Comparison of ENCODE assay signal across 21 cellular contexts in genomic region chr4:184553891-184554290, GRCh38.
"Had no signal": no experiment of that assay in that cellular context is flagged by ENCODE, and none has a peak within 500 bp of the region (broad histone marks: within the 10 kb centered on the region; RNA-seq: fewer than 3 reads in every experiment).

No MANE protein-coding gene starts in this region.

- DNase-seq: activated CD4-positive, alpha-beta memory T cell treated with anti-CD3 and anti-CD28 coated beads, Interleukin-2, amount 10 ng/mL, durations not matched to agents 7 days and 5 days; activated CD4-positive, alpha-beta T cell treated with anti-CD3 and anti-CD28 coated beads, Interleukin-2, amount 50 U/mL, for 1 hour; activated CD4-positive, CD25-positive, alpha-beta regulatory T cell; activated CD8-positive, alpha-beta memory T cell treated with anti-CD3 and anti-CD28 coated beads, Interleukin-2, amount 50 U/mL, for 4 hours; activated gamma-delta T cell treated with Interleukin-2 at 50 U/mL for 16 hours; activated naive CD4-positive, alpha-beta T cell treated with anti-CD3 and anti-CD28 coated beads, Interleukin-2, amount 10 ng/mL, durations not matched to agents 7 days and 5 days; activated naive CD8-positive, alpha-beta T cell treated with anti-CD3 and anti-CD28 coated beads for 36 hours; activated T-cell treated with anti-CD3 and anti-CD28 coated beads, Interleukin-2, amount 50 U/mL, for 72 hours; brain microvascular endothelial cell; NCI-H1092; NCI-H1417 treated with DMSO at 0.1 percent for 48 hours; NCI-H1694; NCI-H2029; NCI-H345; NCI-H510A; NCI-H526 treated with DMSO at 0.1 percent for 48 hours; NCI-H82; PC-9; SHP77 treated with DMSO at 0.1 percent for 48 hours; T-helper 9 cell had no signal

- H3K4me3 ChIP-seq: cardiac muscle cell, PC-9 had no signal

- ATAC-seq: activated T-cell treated with anti-CD3 and anti-CD28 coated beads, Interleukin-2, amount 50 U/mL, for 72 hours had no signal

- H3K36me3 ChIP-seq: brain microvascular endothelial cell, cardiac muscle cell had no signal

- H3K27me3 ChIP-seq: brain microvascular endothelial cell, cardiac muscle cell had no signal

- H2AFZ ChIP-seq: PC-9 had no signal

- H3K4me2 ChIP-seq: PC-9 had no signal

- H3K27ac ChIP-seq: brain microvascular endothelial cell, cardiac muscle cell, PC-9 had no signal
